ENCODE assay signal across 3 cellular contexts in genomic region chr7:27603813-27604212, GRCh38.
TF ChIP-seq lines count a peak whose summit lies in the region.

No MANE protein-coding gene starts in this region.

TF ChIP-seq in IMR-90, 13 proteins besides CTCF, POLR2A, EP300 and RAD21 (continued from another document):
- TF ChIP-seq BHLHE40 (IDR thresholded peaks at IDR 0.05; ENCODE audit: low read depth, low read length) (no peak), USF2 (IDR thresholded peaks at IDR 0.05; ENCODE audit: low read depth, low read length) (no peak), MXI1 (IDR thresholded peaks at IDR 0.05; ENCODE audit: borderline replicate concordance, low read depth, low read length) (no peak), ELK1 (IDR thresholded peaks at IDR 0.05; ENCODE audit: borderline replicate concordance, low read depth, low read length) (no peak), RFX5 (IDR thresholded peaks at IDR 0.05; ENCODE audit: low read depth, low read length) (no peak)
TF ChIP-seq in IMR-90: peak in this region for 0.

TF ChIP-seq in WTC11, 78 proteins besides CTCF, POLR2A, EP300 and RAD21 (continues in another document):
- TF ChIP-seq ZBTB43 (CRISPR knock-in tag; IDR thresholded peaks at IDR 0.05): no peak
- no peak for TF ChIP-seq IRF2 (CRISPR knock-in tag; IDR thresholded peaks at IDR 0.05; ENCODE audit: borderline replicate concordance, low read depth)
- no peak for TF ChIP-seq ZNF425 (CRISPR knock-in tag; conservative IDR thresholded peaks at IDR 0.05)
- TF ChIP-seq JUN (CRISPR knock-in tag; IDR thresholded peaks at IDR 0.05): no peak
- TF ChIP-seq NFATC4 (CRISPR knock-in tag; IDR thresholded peaks at IDR 0.05): no peak
- TF ChIP-seq MYBL2 (CRISPR knock-in tag; IDR thresholded peaks at IDR 0.05): no peak
- TF ChIP-seq OVOL2 (CRISPR knock-in tag; IDR thresholded peaks at IDR 0.05; ENCODE audit: borderline replicate concordance): no peak
- no peak for TF ChIP-seq AFF4 (CRISPR knock-in tag; IDR thresholded peaks at IDR 0.05; ENCODE audit: borderline replicate concordance)
- no peak for TF ChIP-seq FOXP4 (CRISPR knock-in tag; IDR thresholded peaks at IDR 0.05)
- TF ChIP-seq ZNF671 (CRISPR knock-in tag; IDR thresholded peaks at IDR 0.05): no peak
- TF ChIP-seq ELF4 (CRISPR knock-in tag; IDR thresholded peaks at IDR 0.05; ENCODE audit: low read depth): no peak
- TF ChIP-seq FOXK1 (CRISPR knock-in tag; IDR thresholded peaks at IDR 0.05): no peak
- no peak for TF ChIP-seq USF2 (CRISPR knock-in tag; IDR thresholded peaks at IDR 0.05)
- no peak for TF ChIP-seq NR2C2 (CRISPR knock-in tag; IDR thresholded peaks at IDR 0.05)
- TF ChIP-seq NFE2L1 (CRISPR knock-in tag; IDR thresholded peaks at IDR 0.05): no peak

TF ChIP-seq in neural cell, 6 proteins besides CTCF, POLR2A, EP300 and RAD21 (continued from another document):
- no peak for TF ChIP-seq REST (IDR thresholded peaks at IDR 0.05; ENCODE audit: borderline replicate concordance)
- no peak for TF ChIP-seq SMC3 (conservative IDR thresholded peaks at IDR 0.05; ENCODE audit: poor library complexity)
- no peak for TF ChIP-seq EZH2 (IDR thresholded peaks at IDR 0.05; ENCODE audit: borderline replicate concordance, insufficient read depth, low read length, poor library complexity, severe bottlenecking)
- TF ChIP-seq MXI1 (conservative IDR thresholded peaks at IDR 0.05; ENCODE audit: poor library complexity, severe bottlenecking): no peak
- no peak for TF ChIP-seq TAF1 (IDR thresholded peaks at IDR 0.05; ENCODE audit: low read depth)
